Comparison of ENCODE assay signal across 9 cellular contexts in genomic region chr11:110094298-110095073, GRCh38. TPM values are rescaled to one million over a fixed set of nuclear protein-coding genes. Genes with fewer than 3 reads are reported as not detected.
A peak's percentile ranks its signal among the peaks of the same experiment; 100 is the strongest.
DNase-seq lines count a peak whose midpoint lies in the region; ATAC-seq and TF ChIP-seq lines count a peak whose summit lies in the region.
"Had no signal": no experiment of that assay in that cellular context is flagged by ENCODE, and none has a peak within 500 bp of the region (broad histone marks: within the 10 kb centered on the region; RNA-seq: fewer than 3 reads in every experiment).

No MANE protein-coding gene starts in this region.

- H3K27me3 ChIP-seq in right atrium auricular region (no peaks in the 10 kb centered on the region), mucosa of stomach (ENCODE audit: control insufficient read depth, insufficient read depth, low read length) (peaks cover 3% of the 10 kb centered on the region), aorta (ENCODE audit: control insufficient read depth in 1 of 2, insufficient read depth in 2 of 2, low read length in 1 of 2) (no peaks in the 10 kb centered on the region)

- TF ChIP-seq CTCF in right atrium auricular region (IDR thresholded peaks at IDR 0.05): no peak
- TF ChIP-seq CTCF in chondrocyte (IDR thresholded peaks at IDR 0.05): no peak

- ATAC-seq in aorta (ENCODE audit: low FRiP score): no peak
- no peak for ATAC-seq in GM19035 (IDR thresholded peaks at IDR 0.05; ENCODE audit: unreplicated experiment)

- H3K9me3 Mint-ChIP-seq in chondrocyte (ENCODE audit: low read depth): no peaks in the 10 kb centered on the region

- H3K27ac Mint-ChIP-seq in chondrocyte (ENCODE audit: unreplicated experiment): peak overlapping the region; percentile 99

- H3K9me3 ChIP-seq in right atrium auricular region (no peaks in the 10 kb centered on the region), mucosa of stomach (ENCODE audit: control insufficient read depth, low read length) (no peaks in the 10 kb centered on the region), aorta (ENCODE audit: control insufficient read depth, low read length) (no peaks in the 10 kb centered on the region)

- no peaks in the 10 kb centered on the region for H3K36me3 Mint-ChIP-seq in chondrocyte (ENCODE audit: low read depth)

- peaks cover 0 to 31% of the 10 kb centered on the region in 2 donors for H3K4me1 ChIP-seq in right atrium auricular region
- peaks cover 14% of the 10 kb centered on the region for H3K4me1 ChIP-seq in mucosa of stomach (ENCODE audit: control insufficient read depth, insufficient read depth, low read length)
- H3K4me1 ChIP-seq in aorta (ENCODE audit: control insufficient read depth in 1 of 2, insufficient read depth in 2 of 2, low read length in 2 of 2): peaks cover 0 to 9% of the 10 kb centered on the region in 2 donors

- intact Hi-C loops in cardiac septum (cut with DNase I) (loop anchor here (5.0 to 10.0 kb wide), 2 partner anchors 147 to 330 kb away; partner anchors contain the start of gene FDX1), aorta (cut with DNase I) (loop anchor here (5.0 to 10.0 kb wide), 6 partner anchors 60 to 1870 kb away; partner anchors contain the start of genes ATM (in 1 of the 2), NPAT (in 1 of the 2) and RDX (in 1 of the 2))

- WGBS in aorta, 2 donors: 9 to 12% methylated on average over 7 of the region's 7 CpGs

- H3K27ac ChIP-seq in right atrium auricular region (peak overlapping the region; percentile 92 to 98), aorta (ENCODE audit: low read depth in 1 of 2, low read length in 2 of 2) (peak overlapping the region in 1 of 2 donors; percentile 94)

- peak overlapping the region; percentile 73 to 88 for H3K4me3 ChIP-seq in right atrium auricular region
- peak overlapping the region; percentile 26 for H3K4me3 ChIP-seq in mucosa of stomach (ENCODE audit: low read length)
- peak overlapping the region; percentile 75 to 80 for H3K4me3 ChIP-seq in aorta (ENCODE audit: low read length in 2 of 2)

- peak overlapping the region; percentile 74 for H3K9ac ChIP-seq in mucosa of stomach (ENCODE audit: low read length)

- DNase-seq in right atrium auricular region (ENCODE audit: low spot score) (no peak), cardiac septum (ENCODE audit: low spot score) (no peak), chondrocyte (ENCODE audit: low spot score) (no peak), aorta (no peak), NOMO-1 treated with DMSO at 0.1 percent for 48 hours (lab: John Stamatoyannopoulos, UW; ENCODE audit: unreplicated experiment) (no peak), NCI-H2107 (lab: John Stamatoyannopoulos, UW) (no peak)
- DNase-seq: stimulated activated naive CD4-positive, alpha-beta T cell treated with Interleukin-2 at 50 U/mL for 16 hours had no signal

- H3K36me3 ChIP-seq in right atrium auricular region: no peaks in the 10 kb centered on the region
- no peaks in the 10 kb centered on the region for H3K36me3 ChIP-seq in mucosa of stomach (ENCODE audit: control insufficient read depth, insufficient read depth, low read length)
- no peaks in the 10 kb centered on the region for H3K36me3 ChIP-seq in aorta (ENCODE audit: control insufficient read depth in 1 of 2, insufficient read depth in 2 of 2, low read length in 1 of 2)

- peaks cover 42% of the 10 kb centered on the region for H3K4me1 Mint-ChIP-seq in chondrocyte (ENCODE audit: low read depth)

- peak overlapping the region; percentile 92 for H3K4me3 Mint-ChIP-seq in chondrocyte (ENCODE audit: unreplicated experiment)

- H3K27me3 Mint-ChIP-seq in chondrocyte (ENCODE audit: low read depth): no peaks in the 10 kb centered on the region

RNA-seq across cellular contexts. Expression of gene ZC3H12C, which starts 1.3 kb away (rescaled TPM):
- total RNA-seq in right atrium auricular region: 10 to 100 TPM; 12.7 to 14.7 TPM
- 20.0 TPM for total RNA-seq in cardiac septum
- 8.9 to 10.2 TPM (median 10.1 TPM) in 3 replicates for total RNA-seq in chondrocyte
- 10 to 100 TPM; 17.2 to 17.9 TPM for total RNA-seq in aorta
- 1 to 10 TPM; 1.1 to 2.1 TPM for polyA plus RNA-seq in aorta

Comparison
In these comparisons a context has a peak if more than half of its experiments do, and no peak if none do; other contexts are left out.
1. H3K4me3 ChIP-seq: peak in every context shown above with its lines; median percentile 80 in right atrium auricular region; 78 in aorta; 26 in mucosa of stomach.